13 cellular contexts compared by ENCODE assay signal in genomic region chr10:71761541-71762113, GRCh38. TPM values are rescaled to one million over a fixed set of nuclear protein-coding genes. Genes with fewer than 3 reads are reported as not detected.
DNase-seq lines count a peak whose midpoint lies in the region; ATAC-seq and TF ChIP-seq lines count a peak whose summit lies in the region.
"Had no signal": no experiment of that assay in that cellular context is flagged by ENCODE, and none has a peak within 500 bp of the region (broad histone marks: within the 10 kb centered on the region; RNA-seq: fewer than 3 reads in every experiment).

No MANE protein-coding gene starts in this region.

- ATAC-seq in T-cell (replicated peaks in 1 of 4), result no peak

- no peaks in the 10 kb centered on the region for H3K9me3 Mint-ChIP-seq in T-helper 2 cell treated with Interferon-gamma antibody and Interleukin-4, amounts not matched to agents 5 μg/mL and 100 μg/mL, for 36 hours
- H3K9me3 Mint-ChIP-seq in T-cell (no peaks in the 10 kb centered on the region), endothelial cell (ENCODE audit: unreplicated experiment) (no peaks in the 10 kb centered on the region)

- POLR2A ChIA-PET in T-cell (lab: Charles Lee), result interaction anchor here in 1 of 2 donors (0.7 kb wide), 1 partner anchor 9 kb away, joined by 3 read pairs; no protein-coding TSS in a partner anchor

- no peak overlapping the region for H3K4me3 Mint-ChIP-seq in T-helper 2 cell treated with Interferon-gamma antibody and Interleukin-4, amounts not matched to agents 5 μg/mL and 100 μg/mL, for 36 hours
- H3K4me3 Mint-ChIP-seq in T-cell (peak overlapping the region in 2 of 3 donors; percentile 45 to 65), endothelial cell (ENCODE audit: unreplicated experiment) (no peak overlapping the region)

- H3K27ac Mint-ChIP-seq in T-helper 2 cell treated with Interferon-gamma antibody and Interleukin-4, amounts not matched to agents 5 μg/mL and 100 μg/mL, for 36 hours, result peak overlapping the region; percentile 59
- H3K27ac Mint-ChIP-seq in T-cell (peak overlapping the region; percentile 85 to 98), endothelial cell (ENCODE audit: unreplicated experiment) (peak overlapping the region; percentile 12)

- H3K36me3 ChIP-seq in thyroid gland, result peaks cover 5 to 6% of the 10 kb centered on the region in 2 donors

- intact Hi-C loops in thyroid gland (cut with DNase I), result no loop called here

- no peak overlapping the region for H3K4me3 ChIP-seq in retinal pigment epithelial cell (ENCODE audit: low read length)
- no peak overlapping the region for H3K4me3 ChIP-seq in thyroid gland (replicated peaks in 1 of 3)
- H3K4me3 ChIP-seq: esophagus muscularis mucosa had no signal

- peaks cover 49% of the 10 kb centered on the region for H3K4me1 Mint-ChIP-seq in T-helper 2 cell treated with Interferon-gamma antibody and Interleukin-4, amounts not matched to agents 5 μg/mL and 100 μg/mL, for 36 hours (ENCODE audit: low read depth)
- H3K4me1 Mint-ChIP-seq in T-cell (peaks cover 85 to 96% (median 90%) of the 10 kb centered on the region in 3 donors), endothelial cell (ENCODE audit: unreplicated experiment) (peaks cover 59% of the 10 kb centered on the region)

- no peaks in the 10 kb centered on the region for H3K27me3 Mint-ChIP-seq in T-helper 2 cell treated with Interferon-gamma antibody and Interleukin-4, amounts not matched to agents 5 μg/mL and 100 μg/mL, for 36 hours (ENCODE audit: low read depth)
- H3K27me3 Mint-ChIP-seq in T-cell (no peaks in the 10 kb centered on the region), endothelial cell (ENCODE audit: unreplicated experiment) (peaks cover 9% of the 10 kb centered on the region)

- peaks cover 43% of the 10 kb centered on the region for H3K36me3 Mint-ChIP-seq in T-helper 2 cell treated with Interferon-gamma antibody and Interleukin-4, amounts not matched to agents 5 μg/mL and 100 μg/mL, for 36 hours (ENCODE audit: low read depth)
- peaks cover 30% of the 10 kb centered on the region for H3K36me3 Mint-ChIP-seq in T-cell
- H3K36me3 Mint-ChIP-seq in endothelial cell (ENCODE audit: low read depth, unreplicated experiment), result peaks cover 14% of the 10 kb centered on the region

- TF ChIP-seq POLR2A in thyroid gland (IDR thresholded peaks at IDR 0.05), result no peak

- peaks cover 4 to 39% of the 10 kb centered on the region in 2 donors for H3K4me1 ChIP-seq in thyroid gland
- H3K4me1 ChIP-seq: parathyroid adenoma had no signal

- TF ChIP-seq CTCF in endothelial cell (IDR thresholded peaks at IDR 0.05; ENCODE audit: unreplicated experiment), result no peak
- peak; percentile 16 for TF ChIP-seq CTCF in retinal pigment epithelial cell (conservative IDR thresholded peaks at IDR 0.05; ENCODE audit: low read depth, low read length)
- TF ChIP-seq CTCF in thyroid gland (IDR thresholded peaks at IDR 0.05), result no peak

- CTCF ChIA-PET in T-cell (lab: Charles Lee), result no interaction called here

- H3K9me3 ChIP-seq in thyroid gland, result no peaks in the 10 kb centered on the region
- H3K9me3 ChIP-seq: esophagus muscularis mucosa had no signal

- H3K27ac ChIP-seq in thyroid gland, result no peak overlapping the region
- H3K27ac ChIP-seq: esophagus muscularis mucosa, parathyroid adenoma had no signal

- WGBS in thyroid gland, 2 donors, result 93 to 97% methylated on average over 14 to 25 of the region's 26 CpGs

- H3K27me3 ChIP-seq in thyroid gland, result no peaks in the 10 kb centered on the region
- H3K27me3 ChIP-seq: esophagus muscularis mucosa had no signal

- no peak for DNase-seq in T-helper 2 cell treated with Interferon-gamma antibody and Interleukin-4, amounts not matched to agents 5 μg/mL and 100 μg/mL, for 36 hours (ENCODE audit: low spot score)
- DNase-seq in T-helper 2 cell, result no peak
- no peak for DNase-seq in T-cell
- no peak for DNase-seq in endothelial cell (ENCODE audit: low spot score)
- no peak for DNase-seq in retinal pigment epithelial cell (ENCODE audit: low read depth)
- no peak for DNase-seq in activated gamma-delta T cell (lab: John Stamatoyannopoulos, UW)
- no peak for DNase-seq in SKM-1 (lab: John Stamatoyannopoulos, UW; ENCODE audit: unreplicated experiment)
- DNase-seq in thyroid gland, result no peak
- DNase-seq: anterior cingulate cortex, GOT3, KBM-7 had no signal

RNA-seq across cellular contexts. Expression of gene VSIR, which starts 11.7 kb away (rescaled TPM):
- total RNA-seq in T-cell (100 to 1,000 TPM in 2 of 5 donors, 10 to 100 TPM in 3; 81.4 to 134 (median 98.3) TPM), endothelial cell (ENCODE audit: unreplicated experiment) (86.1 TPM), thyroid gland (10 to 100 TPM; 20.0 to 27.2 (median 21.3) TPM)

RNA-seq across cellular contexts. Expression of gene C10orf105, which starts 42.0 kb away (rescaled TPM):
- total RNA-seq in T-cell (under 1 TPM; 0.15 to 0.45 (median 0.16) TPM), endothelial cell (ENCODE audit: unreplicated experiment) (0.15 TPM), thyroid gland (not detected)

Comparison
In these comparisons a context has a peak if more than half of its experiments do, and no peak if none do; other contexts are left out.
1. H3K27ac Mint-ChIP-seq: peak in every context shown above with its lines; median percentile 92 in T-cell; 59 in T-helper 2 cell treated with Interferon-gamma antibody and Interleukin-4, amounts not matched to agents 5 μg/mL and 100 μg/mL, for 36 hours; 12 in endothelial cell.
2. H3K4me3 Mint-ChIP-seq: peak in T-cell (2 of 3); none in T-helper 2 cell treated with Interferon-gamma antibody and Interleukin-4, amounts not matched to agents 5 μg/mL and 100 μg/mL, for 36 hours (single experiment) and endothelial cell (single experiment).